In genomic region chr4:144204431-144204830, GRCh38 we compare ENCODE assay signal across 24 cellular contexts.
DNase-seq lines count a peak whose midpoint lies in the region; ATAC-seq, FAIRE-seq and TF ChIP-seq lines count a peak whose summit lies in the region.
"Had no signal": no experiment of that assay in that cellular context is flagged by ENCODE, and none has a peak within 500 bp of the region (broad histone marks: within the 10 kb centered on the region; RNA-seq: fewer than 3 reads in every experiment).

No MANE protein-coding gene starts in this region.

- no peaks in the 10 kb centered on the region for H3K4me1 Mint-ChIP-seq in GM23338
- H3K4me1 Mint-ChIP-seq: B cell; CD4-positive, CD25-positive, alpha-beta regulatory T cell; H9 had no signal

- DNase-seq in adipocyte (ENCODE audit: low read depth) (peak; percentile 7), epithelial cell of esophagus (ENCODE audit: low read depth) (peak; percentile 20), kidney (no peak), renal cortical epithelial cell (ENCODE audit: low read depth) (peak; percentile 16), NCI-H2171 treated with DMSO at 0.1 percent for 48 hours (lab: John Stamatoyannopoulos, UW) (no peak), OCI-M2 (lab: John Stamatoyannopoulos, UW; ENCODE audit: unreplicated experiment) (no peak), LoVo (ENCODE audit: low spot score) (no peak), GM23338 (ENCODE audit: low spot score) (no peak)
- DNase-seq: CD4-positive, CD25-positive, alpha-beta regulatory T cell; CD8-positive, alpha-beta T cell; DMS153; DND-41; GM23248; H9 had no signal

- H3K27me3 ChIP-seq in adipocyte (replicated peaks; ENCODE audit: control insufficient read depth, insufficient read depth, low read length) (peaks cover 3% of the 10 kb centered on the region), GM23338 (ENCODE audit: insufficient read depth) (no peaks in the 10 kb centered on the region)
- H3K27me3 ChIP-seq: BLaER1 had no signal

- no peak overlapping the region for H3K27ac ChIP-seq in kidney (ENCODE audit: low read depth in 2 of 2, low read length in 2 of 2)
- H3K27ac ChIP-seq in GM23338 (ENCODE audit: low read depth) = no peak overlapping the region
- H3K27ac ChIP-seq: 22Rv1, BLaER1, C4-2B, GM23248 had no signal

- no peaks in the 10 kb centered on the region for H3F3A ChIP-seq in GM23338 (replicated peaks; ENCODE audit: low read depth)

- no peaks in the 10 kb centered on the region for H3K36me3 Mint-ChIP-seq in GM23338 (ENCODE audit: low read depth)
- H3K36me3 Mint-ChIP-seq: CD4-positive, CD25-positive, alpha-beta regulatory T cell; CD8-positive, alpha-beta T cell had no signal

- no peaks in the 10 kb centered on the region for H3K9me3 Mint-ChIP-seq in GM23338
- H3K9me3 Mint-ChIP-seq: CD4-positive, CD25-positive, alpha-beta regulatory T cell; CD8-positive, alpha-beta T cell; H9 had no signal

- H3K4me3 ChIP-seq in adipocyte (ENCODE audit: low read length) (no peak overlapping the region), epithelial cell of esophagus (ENCODE audit: low read length) (no peak overlapping the region), kidney (ENCODE audit: low read length in 2 of 2) (no peak overlapping the region), GM23338 (no peak overlapping the region)
- H3K4me3 ChIP-seq: BLaER1, GM23248 had no signal

- peaks cover 2% of the 10 kb centered on the region for H3K27me3 Mint-ChIP-seq in GM23338 (ENCODE audit: insufficient read depth, low read depth, poor library complexity)
- H3K27me3 Mint-ChIP-seq: CD4-positive, CD25-positive, alpha-beta regulatory T cell had no signal

- intact Hi-C loops in kidney (cut with DNase I) = no loop called here

- no peak overlapping the region for H3K4me3 Mint-ChIP-seq in GM23338
- H3K4me3 Mint-ChIP-seq: B cell; CD4-positive, CD25-positive, alpha-beta regulatory T cell; CD8-positive, alpha-beta T cell; H9 had no signal

- H3K9me2 ChIP-seq in GM23338 (ENCODE audit: insufficient read depth) = 0 out of 2 replicates have a peak, but pooled peaks cover 3% of the 10 kb centered on the region

- H3K4me1 ChIP-seq in adipocyte (ENCODE audit: control insufficient read depth, insufficient read depth, low read length) (no peaks in the 10 kb centered on the region), kidney (ENCODE audit: control insufficient read depth in 1 of 2, insufficient read depth in 1 of 2, low read depth in 1 of 2, low read length in 2 of 2) (peaks cover 0 to 4% of the 10 kb centered on the region in 2 donors), GM23338 (ENCODE audit: insufficient read depth) (no peaks in the 10 kb centered on the region)
- H3K4me1 ChIP-seq: BLaER1 had no signal

- H3K27ac Mint-ChIP-seq in GM23338 = no peak overlapping the region
- H3K27ac Mint-ChIP-seq: B cell; CD4-positive, CD25-positive, alpha-beta regulatory T cell; CD8-positive, alpha-beta T cell; H9 had no signal

- H3K9me3 ChIP-seq in adipocyte (ENCODE audit: control insufficient read depth, low read length) (no peaks in the 10 kb centered on the region), kidney (ENCODE audit: control insufficient read depth in 1 of 2, low read length in 2 of 2) (no peaks in the 10 kb centered on the region)
- H3K9me3 ChIP-seq: Caco-2 had no signal

- TF ChIP-seq CTCF in epithelial cell of esophagus (IDR thresholded peaks at IDR 0.05; ENCODE audit: insufficient read depth, low read depth, low read length, missing control alignments) = no peak
- no peak for TF ChIP-seq CTCF in kidney (IDR thresholded peaks at IDR 0.05; ENCODE audit: borderline replicate concordance, extremely low read depth, insufficient read depth)
- TF ChIP-seq CTCF in GM23338 (conservative IDR thresholded peaks at IDR 0.05; ENCODE audit: low read depth in 2 of 2) = no peak

- no peak overlapping the region for H3K4me2 ChIP-seq in GM23338
- H3K4me2 ChIP-seq: BLaER1 had no signal

- no peaks in the 10 kb centered on the region for H3K79me2 ChIP-seq in GM23338 (replicated peaks; ENCODE audit: insufficient read depth)

- no peak overlapping the region for H2AFZ ChIP-seq in GM23338
- H2AFZ ChIP-seq: GM23248 had no signal

- FAIRE-seq in kidney (lab: Jason Lieb, UNC) = peak; percentile 62
- FAIRE-seq: A204.1, G401.6, GM12892, GM19239 had no signal

- H4K20me1 ChIP-seq in GM23338 (replicated peaks; ENCODE audit: insufficient read depth) = no peaks in the 10 kb centered on the region
- H4K20me1 ChIP-seq: BLaER1 had no signal

- no peak for ATAC-seq in GM23338
- ATAC-seq: CD8-positive, alpha-beta T cell; HCT116 had no signal

- no peak overlapping the region for H3K9ac ChIP-seq in adipocyte (ENCODE audit: low read length)
- H3K9ac ChIP-seq in kidney (ENCODE audit: low read length in 2 of 2) = no peak overlapping the region
- H3K9ac ChIP-seq: BLaER1, GM23248 had no signal

- no peaks in the 10 kb centered on the region for H3K36me3 ChIP-seq in adipocyte (ENCODE audit: control insufficient read depth, insufficient read depth, low read length, severe bottlenecking)
- H3K36me3 ChIP-seq in kidney (ENCODE audit: control insufficient read depth in 1 of 2, insufficient read depth in 2 of 2, low read length in 2 of 2) = no peaks in the 10 kb centered on the region
- no peaks in the 10 kb centered on the region for H3K36me3 ChIP-seq in GM23338 (ENCODE audit: insufficient read depth)
- H3K36me3 ChIP-seq: BLaER1 had no signal

TF ChIP-seq in GM23338, 12 proteins besides CTCF, POLR2A, EP300 and RAD21:
- TF ChIP-seq ZNF114 (CRISPR knock-in tag; IDR thresholded peaks at IDR 0.05) = no peak
- TF ChIP-seq EZH2 (IDR thresholded peaks at IDR 0.05; ENCODE audit: low read depth, unreplicated experiment) = no peak
- no peak for TF ChIP-seq JUNB (IDR thresholded peaks at IDR 0.05; ENCODE audit: unreplicated experiment)
- TF ChIP-seq NANOG (IDR thresholded peaks at IDR 0.05; ENCODE audit: borderline replicate concordance) = no peak
- no peak for TF ChIP-seq CREB1 (CRISPR knock-in tag; IDR thresholded peaks at IDR 0.05; ENCODE audit: low read depth)

Comparison
In these comparisons a context has a peak if more than half of its experiments do, and no peak if none do; other contexts are left out.
1. DNase-seq: peak in adipocyte (single experiment), epithelial cell of esophagus (single experiment) and renal cortical epithelial cell (single experiment); none in kidney (single experiment), NCI-H2171 treated with DMSO at 0.1 percent for 48 hours (single experiment), OCI-M2 (single experiment), LoVo (single experiment) and GM23338 (single experiment).